Comparison of ENCODE assay signal across 7 cellular contexts in genomic region chr2:151408788-151409600, GRCh38. TPM values are rescaled to one million over a fixed set of nuclear protein-coding genes. Genes with fewer than 3 reads are reported as not detected.
A peak's percentile ranks its signal among the peaks of the same experiment; 100 is the strongest.
DNase-seq lines count a peak whose midpoint lies in the region; ATAC-seq and TF ChIP-seq lines count a peak whose summit lies in the region.

No MANE protein-coding gene starts in this region.

- peak overlapping the region; percentile 94; the same call in 1 of the 2 replicates for H3K4me3 ChIP-seq in HUES48 (ENCODE audit: low read depth, low read length)
- H3K4me3 ChIP-seq in iPS-18c (ENCODE audit: insufficient read depth, low read depth, low read length), result 0 out of 2 replicates have a peak overlapping the region, but pooled peaks have one; percentile 96

- H3K27ac Mint-ChIP-seq in activated CD8-positive, alpha-beta T cell treated with anti-CD3 and anti-CD28 coated beads for 36 hours, result peak overlapping the region; percentile 94

- H3K36me3 Mint-ChIP-seq in activated CD8-positive, alpha-beta T cell treated with anti-CD3 and anti-CD28 coated beads for 36 hours (ENCODE audit: low read depth), result peaks cover 27% of the 10 kb centered on the region

- peaks cover 16% of the 10 kb centered on the region for H3K4me1 Mint-ChIP-seq in activated CD8-positive, alpha-beta T cell treated with anti-CD3 and anti-CD28 coated beads for 36 hours (ENCODE audit: low read depth)

- intact Hi-C loops in activated CD8-positive, alpha-beta T cell treated with anti-CD3 and anti-CD28 coated beads for 36 hours (cut with micrococcal nuclease), result no loop called here

- H3K27me3 ChIP-seq in HUES48 (ENCODE audit: control insufficient read depth, insufficient read depth, low read length), result no peaks in the 10 kb centered on the region

- DNase-seq in activated CD8-positive, alpha-beta T cell treated with anti-CD3 and anti-CD28 coated beads for 36 hours, result peak; percentile 27
- peak; percentile 6 for DNase-seq in stimulated activated naive CD8-positive, alpha-beta T cell treated with anti-CD3 and anti-CD28 coated beads, Interleukin-15, Interleukin-2, amounts not matched to agents 100 U/mL and 50 U/mL, for 24 hours
- DNase-seq in activated effector memory CD4-positive, alpha-beta T cell treated with anti-CD3 and anti-CD28 coated beads, Interleukin-2, amount 50 U/mL, for 16 hours, result no peak
- DNase-seq in GM13976 (ENCODE audit: low spot score), result no peak

- no peak for TF ChIP-seq CTCF in activated CD8-positive, alpha-beta T cell treated with anti-CD3 and anti-CD28 coated beads for 36 hours (IDR thresholded peaks at IDR 0.05)
- TF ChIP-seq CTCF in GM13976 (IDR thresholded peaks at IDR 0.05; ENCODE audit: borderline replicate concordance, control extremely low read depth, extremely low read depth, insufficient read depth, missing control alignments), result no peak

- CTCF ChIA-PET in activated CD8-positive, alpha-beta T cell treated with anti-CD3 and anti-CD28 coated beads for 36 hours (lab: Charles Lee), result interaction anchor here (0.8 to 1.6 kb wide), 3 partner anchors 13 to 148 kb away, joined by 3 to 5 read pairs (median 4); partner anchors contain the start of gene RBM43

- H3K36me3 ChIP-seq in HUES48 (ENCODE audit: control insufficient read depth, insufficient read depth, low read length), result peaks cover 26% of the 10 kb centered on the region

- peak overlapping the region; percentile 97 for H3K27ac ChIP-seq in HUES48 (ENCODE audit: low read depth, low read length)

- H3K4me3 Mint-ChIP-seq in activated CD8-positive, alpha-beta T cell treated with anti-CD3 and anti-CD28 coated beads for 36 hours, result peak overlapping the region; percentile 100

- no peaks in the 10 kb centered on the region for H3K9me3 Mint-ChIP-seq in activated CD8-positive, alpha-beta T cell treated with anti-CD3 and anti-CD28 coated beads for 36 hours

- no peaks in the 10 kb centered on the region for H3K4me1 ChIP-seq in HUES48 (ENCODE audit: control insufficient read depth, insufficient read depth, low read length)

- no peaks in the 10 kb centered on the region for H3K9me3 ChIP-seq in HUES48 (ENCODE audit: control insufficient read depth, insufficient read depth, low read length)
- H3K9me3 ChIP-seq in iPS-18c (ENCODE audit: control insufficient read depth, insufficient read depth, low read length), result no peaks in the 10 kb centered on the region

- in situ Hi-C loops in GM13976 (cut with MboI; ENCODE audit: low sequenced_read_pairs, unreplicated experiment), result no loop called here

- ATAC-seq in activated CD8-positive, alpha-beta T cell treated with anti-CD3 and anti-CD28 coated beads for 36 hours, result no peak
- no peak for ATAC-seq in stimulated activated naive CD8-positive, alpha-beta T cell treated with anti-CD3 and anti-CD28 coated beads, Interleukin-15, Interleukin-2, amounts not matched to agents 100 U/mL and 50 U/mL, for 24 hours
- no peak for ATAC-seq in GM21786 (IDR thresholded peaks at IDR 0.05; ENCODE audit: unreplicated experiment)

- no peak overlapping the region for H3K9ac ChIP-seq in HUES48 (ENCODE audit: low read depth, low read length)

- H3K27me3 Mint-ChIP-seq in activated CD8-positive, alpha-beta T cell treated with anti-CD3 and anti-CD28 coated beads for 36 hours, result no peaks in the 10 kb centered on the region

- POLR2A ChIA-PET in activated CD8-positive, alpha-beta T cell treated with anti-CD3 and anti-CD28 coated beads for 36 hours (lab: Charles Lee), result interaction anchor here (0.6 to 1.4 kb wide), 7 partner anchors 9 to 1807 kb away, joined by 3 to 5 read pairs (median 3); partner anchors contain the start of gene NMI

RNA-seq across cellular contexts. Expression of gene RIF1, which starts 0.7 kb away (rescaled TPM):
- 10 to 100 TPM; 65.3 to 73.2 TPM for total RNA-seq in activated CD8-positive, alpha-beta T cell treated with anti-CD3 and anti-CD28 coated beads for 36 hours

RNA-seq across cellular contexts. Expression of gene TNFAIP6, which starts 51.6 kb away (rescaled TPM):
- total RNA-seq in activated CD8-positive, alpha-beta T cell treated with anti-CD3 and anti-CD28 coated beads for 36 hours, result not detected

Comparison
In these comparisons a context has a peak if more than half of its experiments do, and no peak if none do; other contexts are left out.
1. DNase-seq: peak in activated CD8-positive, alpha-beta T cell treated with anti-CD3 and anti-CD28 coated beads for 36 hours (single experiment) and stimulated activated naive CD8-positive, alpha-beta T cell treated with anti-CD3 and anti-CD28 coated beads, Interleukin-15, Interleukin-2, amounts not matched to agents 100 U/mL and 50 U/mL, for 24 hours (single experiment); none in activated effector memory CD4-positive, alpha-beta T cell treated with anti-CD3 and anti-CD28 coated beads, Interleukin-2, amount 50 U/mL, for 16 hours (single experiment) and GM13976 (single experiment).